Comparison of ENCODE assay signal across 8 cellular contexts in the genomic region with DNA sequence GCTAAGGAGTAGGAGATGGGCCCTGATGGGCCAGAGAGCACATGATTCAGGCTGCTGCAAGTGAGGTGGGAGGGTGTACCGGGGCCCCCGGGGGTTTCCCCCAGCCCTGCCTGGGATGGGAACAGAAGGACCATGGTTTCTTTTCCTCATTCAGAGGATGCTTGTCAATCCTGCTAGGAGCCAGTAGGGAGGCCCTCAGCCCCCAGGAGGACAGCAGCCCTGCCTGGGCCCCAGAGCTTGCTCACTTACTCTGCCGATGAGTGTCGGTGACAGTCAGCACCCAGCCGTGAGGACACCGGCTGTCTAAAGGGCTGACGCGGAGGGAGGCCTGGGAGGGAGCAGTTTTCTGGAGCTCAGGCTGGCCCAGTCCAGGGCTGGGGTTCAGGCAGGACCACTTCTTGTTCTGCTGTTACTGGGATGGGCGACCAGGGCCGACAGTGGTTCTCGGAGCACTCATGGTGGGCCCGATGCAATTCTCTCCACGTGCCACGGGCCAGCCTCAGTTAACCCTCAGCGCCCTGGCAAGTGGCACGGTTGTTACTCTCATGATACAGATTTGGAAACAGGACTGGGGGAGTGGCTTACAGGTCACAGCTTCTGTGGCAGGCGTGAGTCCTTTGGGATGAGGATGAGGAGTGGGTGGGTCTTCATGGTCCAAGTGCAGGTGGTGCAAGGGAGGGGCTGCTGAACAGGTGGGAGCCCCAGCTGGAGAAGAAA. TPM values are rescaled to one million over a fixed set of nuclear protein-coding genes. Genes with fewer than 3 reads are reported as not detected.
DNase-seq lines count a peak whose midpoint lies in the region; ATAC-seq and TF ChIP-seq lines count a peak whose summit lies in the region.

No MANE protein-coding gene starts in this region.

- in situ Hi-C loops in GM23248 (cut with MboI) = no loop called here

- peaks cover 15% of the 10 kb centered on the region; the same call in 1 of the 2 replicates for H3K79me2 ChIP-seq in GM23248 (ENCODE audit: insufficient read depth)
- peaks cover 46% of the 10 kb centered on the region for H3K79me2 ChIP-seq in PC-3 (ENCODE audit: low read length)
- peaks cover 2% of the 10 kb centered on the region for H3K79me2 ChIP-seq in fibroblast of lung (ENCODE audit: control insufficient read depth, insufficient read depth, low read length)

- no peak; the same call in 1 of the 2 replicates for ATAC-seq in PC-3

- H3K9me3 ChIP-seq in GM23248 (ENCODE audit: low read depth) (no peaks in the 10 kb centered on the region), PC-3 (ENCODE audit: low read length) (no peaks in the 10 kb centered on the region), fibroblast of lung (ENCODE audit: control insufficient read depth, insufficient read depth, low read depth, low read length) (no peaks in the 10 kb centered on the region)

- H3K4me3 ChIP-seq in GM23248 (peak overlapping the region; percentile 78), PC-3 (ENCODE audit: low read length) (peak overlapping the region; percentile 75), fibroblast of lung (replicated peaks in 1 of 4; ENCODE audit: control extremely low read depth in 1 of 4, insufficient read depth in 1 of 4, low read depth in 3 of 4, low read length in 4 of 4) (peak overlapping the region in 3 of 4 experiments; percentile 23 to 75 (median 68))

- POLR2A ChIA-PET in PC-3 (lab: Charles Lee; ENCODE audit: unreplicated experiment) = no interaction called here

- H2AFZ ChIP-seq in GM23248 (no peak overlapping the region), PC-3 (ENCODE audit: low read length) (no peak overlapping the region), fibroblast of lung (ENCODE audit: low read length) (no peak overlapping the region)

- no peaks in the 10 kb centered on the region for H4K20me1 ChIP-seq in GM23248 (ENCODE audit: insufficient read depth)
- H4K20me1 ChIP-seq in PC-3 (ENCODE audit: low read length) = no peaks in the 10 kb centered on the region
- no peaks in the 10 kb centered on the region for H4K20me1 ChIP-seq in fibroblast of lung (ENCODE audit: control insufficient read depth, extremely low read depth, insufficient read depth, low read length)

- intact Hi-C loops in PC-3 (cut with micrococcal nuclease) = loop anchor here (10.0 kb wide), 1 partner anchor 52 kb away; a partner anchor contains a TSS

- peak overlapping the region; percentile 74 for H3K4me3 Mint-ChIP-seq in progenitor cell of endocrine pancreas (ENCODE audit: low read depth)

- H3K27me3 ChIP-seq in GM23248 (replicated peaks; ENCODE audit: insufficient read depth) (no peaks in the 10 kb centered on the region), PC-3 (ENCODE audit: low read length) (no peaks in the 10 kb centered on the region), fibroblast of lung (ENCODE audit: control insufficient read depth, insufficient read depth, low read length) (peaks cover 4% of the 10 kb centered on the region)

- BruUV-seq in PC-3 (replicated peaks; lab: Mats Ljungman, UMichigan) = TSS peak; percentile 21

- peaks cover 20% of the 10 kb centered on the region for H3K27me3 Mint-ChIP-seq in progenitor cell of endocrine pancreas

- peaks cover 13% of the 10 kb centered on the region for H3K4me1 ChIP-seq in GM23248 (ENCODE audit: insufficient read depth)
- H3K4me1 ChIP-seq in PC-3 (ENCODE audit: insufficient read depth, low read length) = peaks cover 24% of the 10 kb centered on the region
- H3K4me1 ChIP-seq in fibroblast of lung (ENCODE audit: control insufficient read depth, extremely low read depth, insufficient read depth, low read length) = peaks cover 12% of the 10 kb centered on the region

- no peaks in the 10 kb centered on the region for H3K36me3 ChIP-seq in GM23248 (ENCODE audit: low read depth)
- H3K36me3 ChIP-seq in PC-3 (ENCODE audit: low read depth, low read length) = no peaks in the 10 kb centered on the region
- no peaks in the 10 kb centered on the region for H3K36me3 ChIP-seq in fibroblast of lung (ENCODE audit: control insufficient read depth, insufficient read depth, low read length)

- CTCF ChIA-PET in PC-3 (lab: Charles Lee) = no interaction called here

- TF ChIP-seq CTCF in PC-3 (conservative IDR thresholded peaks at IDR 0.05; ENCODE audit: low read depth, low read length) (no peak), fibroblast of lung (conservative IDR thresholded peaks at IDR 0.05 in 1 of 2, IDR thresholded peaks at IDR 0.05 in 1 of 2; ENCODE audit: low read depth in 1 of 2, low read length in 2 of 2) (no peak), progenitor cell of endocrine pancreas (IDR thresholded peaks at IDR 0.05; ENCODE audit: unreplicated experiment) (no peak)

- H3K9me2 ChIP-seq in GM23248 (ENCODE audit: insufficient read depth) (no peaks in the 10 kb centered on the region), PC-3 (replicated peaks; ENCODE audit: low read length) (no peaks in the 10 kb centered on the region)

- no peak overlapping the region for H3K27ac ChIP-seq in GM23248
- no peak overlapping the region; the same call in 1 of the 2 replicates for H3K27ac ChIP-seq in PC-3 (ENCODE audit: low read length)
- H3K27ac ChIP-seq in fibroblast of lung (ENCODE audit: insufficient read depth, low read length) = no peak overlapping the region

- H3K9ac ChIP-seq in GM23248 (peak overlapping the region; percentile 70), PC-3 (ENCODE audit: low read length) (peak overlapping the region; percentile 61), fibroblast of lung (ENCODE audit: insufficient read depth, low read length) (no peak overlapping the region)

- H3K36me3 Mint-ChIP-seq in progenitor cell of endocrine pancreas (ENCODE audit: insufficient read depth) = no peaks in the 10 kb centered on the region

- H3K4me2 ChIP-seq in GM23248 (ENCODE audit: unreplicated experiment) = peak overlapping the region; percentile 55
- peak overlapping the region; percentile 95 for H3K4me2 ChIP-seq in PC-3 (ENCODE audit: low read length)
- peak overlapping the region; percentile 93 for H3K4me2 ChIP-seq in fibroblast of lung (ENCODE audit: extremely low read depth, insufficient read depth, low read length)

- DNase-seq in GM23248 (peak; percentile 73), PC-3 (peak; percentile 40), fibroblast of lung (ENCODE audit: low read depth in 2 of 2) (peak in 1 of 2 donors; percentile 17), progenitor cell of endocrine pancreas (ENCODE audit: low spot score, unreplicated experiment) (no peak), NCI-H345 (lab: John Stamatoyannopoulos, UW) (no peak), DMS153 treated with DMSO at 0.1 percent for 48 hours (lab: John Stamatoyannopoulos, UW; ENCODE audit: unreplicated experiment) (no peak), NCI-H510A (lab: John Stamatoyannopoulos, UW) (no peak)
- no peak for DNase-seq in activated CD4-positive, alpha-beta T cell treated with anti-CD3 and anti-CD28 coated beads, Interleukin-2, amount 50 U/mL, for 4 hours

- no peaks in the 10 kb centered on the region for H3K9me3 Mint-ChIP-seq in progenitor cell of endocrine pancreas (ENCODE audit: low read depth)

- WGBS in GM23248 (ENCODE audit: low coverage in 1 of 2, low lambda C conversion rate in 2 of 2, missing lambda C conversion rate in 2 of 2), 2 experiments = 35 to 39% methylated on average over 17 of the region's 17 CpGs

- peak overlapping the region; percentile 89 for H3K27ac Mint-ChIP-seq in progenitor cell of endocrine pancreas

- H3F3A ChIP-seq in GM23248 (ENCODE audit: insufficient read depth) (no peaks in the 10 kb centered on the region), PC-3 (ENCODE audit: low read length, unreplicated experiment) (no peaks in the 10 kb centered on the region)

- H3K4me1 Mint-ChIP-seq in progenitor cell of endocrine pancreas (ENCODE audit: low read depth) = peaks cover 20% of the 10 kb centered on the region

RNA-seq across cellular contexts. Expression of a gene that starts 1.8 kb away (rescaled TPM):
- 26.9 and 37.1 TPM in 2 replicates for total RNA-seq in GM23248 (2014; rRNA removed; shearing (Covaris generic))
- polyA plus RNA-seq in GM23248 (2016; fragmentation: Nextera tagmentation; extraction: Ambion mirVana) = 21.0 and 22.0 TPM in 2 replicates
- total RNA-seq in PC-3 (2014; rRNA removed) = 77.5 and 78.0 TPM in 2 replicates
- 11.0 and 17.2 TPM in 2 replicates for total RNA-seq in fibroblast of lung
- polyA plus RNA-seq in fibroblast of lung = 8.3 and 11.8 TPM in 2 replicates
- polyA plus RNA-seq in fibroblast of lung (2012) = 8.0 and 14.2 TPM in 2 replicates
- polyA minus RNA-seq in fibroblast of lung (ENCODE audit: low replicate concordance) = 27.8 and 28.5 TPM in 2 replicates
- 64.0 and 74.9 TPM in 2 replicates for total RNA-seq in progenitor cell of endocrine pancreas

RNA-seq across cellular contexts. Expression of a gene that starts 11.5 kb away (rescaled TPM):
- total RNA-seq in GM23248 (2014; rRNA removed; shearing (Covaris generic)) = 26.8 and 43.6 TPM in 2 replicates
- polyA plus RNA-seq in GM23248 (2016; fragmentation: Nextera tagmentation; extraction: Ambion mirVana) (31.0 and 33.7 TPM in 2 replicates), fibroblast of lung (22.4 and 26.3 TPM in 2 replicates)
- total RNA-seq in PC-3 (2014; rRNA removed) (42.8 and 76.3 TPM in 2 replicates), fibroblast of lung (34.4 and 48.6 TPM in 2 replicates), progenitor cell of endocrine pancreas (159 and 167 TPM in 2 replicates)
- polyA plus RNA-seq in fibroblast of lung (2012) = 24.6 and 29.6 TPM in 2 replicates
- 35.6 and 49.3 TPM in 2 replicates for polyA minus RNA-seq in fibroblast of lung (ENCODE audit: low replicate concordance)

RNA-seq across cellular contexts. Expression of a gene that starts 17.0 kb away (rescaled TPM):
- 29.6 and 35.0 TPM in 2 replicates for total RNA-seq in GM23248 (2014; rRNA removed; shearing (Covaris generic))
- 6.1 and 11.6 TPM in 2 replicates for polyA plus RNA-seq in GM23248 (2016; fragmentation: Nextera tagmentation; extraction: Ambion mirVana)
- total RNA-seq in PC-3 (2014; rRNA removed) = 39.5 and 42.6 TPM in 2 replicates
- 11.2 and 14.1 TPM in 2 replicates for total RNA-seq in fibroblast of lung
- 12.7 and 20.4 TPM in 2 replicates for polyA plus RNA-seq in fibroblast of lung
- 16.5 and 24.8 TPM in 2 replicates for polyA plus RNA-seq in fibroblast of lung (2012)
- 4.9 and 6.2 TPM in 2 replicates for polyA minus RNA-seq in fibroblast of lung (ENCODE audit: low replicate concordance)
- total RNA-seq in progenitor cell of endocrine pancreas = 35.7 and 38.8 TPM in 2 replicates

RNA-seq across cellular contexts. Expression of a gene that starts 28.6 kb away (rescaled TPM):
- 27.0 and 32.6 TPM in 2 replicates for total RNA-seq in GM23248 (2014; rRNA removed; shearing (Covaris generic))
- 24.1 and 26.7 TPM in 2 replicates for polyA plus RNA-seq in GM23248 (2016; fragmentation: Nextera tagmentation; extraction: Ambion mirVana)
- 35.1 and 40.9 TPM in 2 replicates for total RNA-seq in PC-3 (2014; rRNA removed)
- total RNA-seq in fibroblast of lung = 17.2 and 20.6 TPM in 2 replicates
- 15.7 and 17.0 TPM in 2 replicates for polyA plus RNA-seq in fibroblast of lung
- polyA plus RNA-seq in fibroblast of lung (2012) = 11.4 and 16.2 TPM in 2 replicates
- 16.1 and 20.5 TPM in 2 replicates for polyA minus RNA-seq in fibroblast of lung (ENCODE audit: low replicate concordance)
- 58.8 and 64.0 TPM in 2 replicates for total RNA-seq in progenitor cell of endocrine pancreas

RNA-seq across cellular contexts. Expression of a gene that starts 55.6 kb away (rescaled TPM):
- total RNA-seq in GM23248 (2014; rRNA removed; shearing (Covaris generic)) = 28.7 and 42.9 TPM in 2 replicates
- polyA plus RNA-seq in GM23248 (2016; fragmentation: Nextera tagmentation; extraction: Ambion mirVana) (97.6 and 99.8 TPM in 2 replicates), fibroblast of lung (10.9 and 15.2 TPM in 2 replicates)
- total RNA-seq in PC-3 (2014; rRNA removed) (159 and 193 TPM in 2 replicates), fibroblast of lung (41.3 and 53.2 TPM in 2 replicates), progenitor cell of endocrine pancreas (27.9 and 30.2 TPM in 2 replicates)
- polyA plus RNA-seq in fibroblast of lung (2012) = 38.2 and 60.9 TPM in 2 replicates
- polyA minus RNA-seq in fibroblast of lung (ENCODE audit: low replicate concordance) = 2.3 TPM in 2 replicates

Comparison
In these comparisons a context has a peak if more than half of its experiments do, and no peak if none do; other contexts are left out.
1. DNase-seq: peak in GM23248 (single experiment) and PC-3 (single experiment); none in progenitor cell of endocrine pancreas (single experiment), NCI-H345 (single experiment), DMS153 treated with DMSO at 0.1 percent for 48 hours (single experiment), activated CD4-positive, alpha-beta T cell treated with anti-CD3 and anti-CD28 coated beads, Interleukin-2, amount 50 U/mL, for 4 hours (0 of 2) and NCI-H510A (single experiment).
2. Peak in every context shown above with its lines, with median percentiles within 50 percentile points of each other: H3K4me2 ChIP-seq and H3K4me3 ChIP-seq.